ENCODE assay signal across 18 cellular contexts in the genomic region with DNA sequence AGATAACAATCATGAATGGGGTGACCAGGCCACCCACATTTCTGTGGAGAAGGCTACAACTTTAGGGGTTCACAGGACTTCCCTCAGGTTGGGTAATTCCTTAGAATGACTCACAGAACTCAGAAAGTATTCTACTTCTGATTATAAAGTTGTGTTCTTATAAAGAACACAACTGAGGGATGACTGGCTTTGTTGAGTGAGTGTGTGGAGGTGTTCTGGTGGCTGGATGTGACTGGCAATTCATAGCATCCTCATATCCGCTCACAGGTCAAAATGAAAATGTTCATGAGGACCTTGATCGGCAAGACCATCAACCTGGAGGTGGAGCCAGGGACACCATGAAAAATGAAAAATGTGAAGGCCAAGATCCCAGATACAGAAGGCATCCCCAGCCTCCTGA.
DNase-seq lines count a peak whose midpoint lies in the region; ATAC-seq, FAIRE-seq and TF ChIP-seq lines count a peak whose summit lies in the region.
"Had no signal": no experiment of that assay in that cellular context is flagged by ENCODE, and none has a peak within 500 bp of the region (broad histone marks: within the 10 kb centered on the region; RNA-seq: fewer than 3 reads in every experiment).

No MANE protein-coding gene starts in this region.

- H3K27me3 ChIP-seq in GM12878 (replicated peaks in 1 of 2; ENCODE audit: control insufficient read depth in 2 of 2, insufficient read depth in 2 of 2, low read length in 1 of 2) (no peaks in the 10 kb centered on the region), Peyer's patch (no peaks in the 10 kb centered on the region)

- in situ Hi-C loops in GM12878 (cut with MboI) = no loop called here

- no peak overlapping the region for H3K9ac ChIP-seq in GM12878 (ENCODE audit: control insufficient read depth, insufficient read depth, low read length)

- H3K4me3 ChIP-seq in GM12878 (no peak overlapping the region), Peyer's patch (no peak overlapping the region)
- H3K4me3 ChIP-seq: HAP-1 had no signal

- no peaks in the 10 kb centered on the region for H3K36me3 Mint-ChIP-seq in activated T-cell treated with anti-CD3 and anti-CD28 coated beads, Interleukin-2, amount 50 U/mL, for 24 hours (ENCODE audit: low read depth)
- H3K36me3 Mint-ChIP-seq: CD14-positive monocyte had no signal

- peaks cover 8% of the 10 kb centered on the region for H3K4me1 Mint-ChIP-seq in activated T-cell treated with anti-CD3 and anti-CD28 coated beads, Interleukin-2, amount 50 U/mL, for 24 hours (ENCODE audit: low read depth)

- H2AFZ ChIP-seq in GM12878 (ENCODE audit: control insufficient read depth, low read depth, low read length) = no peak overlapping the region

- intact Hi-C loops in GM12878 (cut with micrococcal nuclease; ENCODE audit: unreplicated experiment) = no loop called here

- H3K27me3 Mint-ChIP-seq in activated T-cell treated with anti-CD3 and anti-CD28 coated beads, Interleukin-2, amount 50 U/mL, for 24 hours = no peaks in the 10 kb centered on the region

- DNase-seq in activated CD4-positive, CD25-positive, alpha-beta regulatory T cell treated with anti-CD3 and anti-CD28 coated beads, Interleukin-2, amount 50 U/mL, for 72 hours = no peak
- DNase-seq in activated T-cell treated with anti-CD3 and anti-CD28 coated beads, Interleukin-2, amount 50 U/mL, for 24 hours = no peak
- no peak for DNase-seq in activated T-cell treated with anti-CD3 and anti-CD28 coated beads, Interleukin-2, amount 50 U/mL, for 1 hour
- DNase-seq in GM12892 (ENCODE audit: insufficient read length) (no peak), GM12878 (ENCODE audit: low read depth, low spot score) (no peak), Peyer's patch (no peak)
- DNase-seq: CD8-positive, alpha-beta T cell; COR-L47; DMS153; DMS79 treated with DMSO at 0.1 percent for 48 hours; EL had no signal

- no peak overlapping the region for H3K4me2 ChIP-seq in GM12878 (ENCODE audit: control insufficient read depth, insufficient read depth)

- POLR2A ChIA-PET in GM12878 (lab: Charles Lee) = no interaction called here

- TF ChIP-seq EP300 in GM12878 (IDR thresholded peaks at IDR 0.05; ENCODE audit: borderline replicate concordance in 1 of 2, control insufficient read depth in 1 of 2, low read depth in 2 of 2, low read length in 2 of 2) = no peak

- peaks cover 3% of the 10 kb centered on the region; the same call in 1 of the 2 replicates for H3K4me1 ChIP-seq in GM12878 (ENCODE audit: control insufficient read depth, insufficient read depth, low read length)
- no peaks in the 10 kb centered on the region for H3K4me1 ChIP-seq in Peyer's patch
- H3K4me1 ChIP-seq: HAP-1 had no signal

- H3K27ac ChIP-seq in GM12878 (ENCODE audit: control insufficient read depth, insufficient read depth) (no peak overlapping the region), Peyer's patch (no peak overlapping the region)
- H3K27ac ChIP-seq: 22Rv1 had no signal

- H3K27ac Mint-ChIP-seq in activated T-cell treated with anti-CD3 and anti-CD28 coated beads, Interleukin-2, amount 50 U/mL, for 24 hours = peak overlapping the region; percentile 71
- H3K27ac Mint-ChIP-seq: CD14-positive monocyte; CD8-positive, alpha-beta T cell had no signal

- no peaks in the 10 kb centered on the region for H4K20me1 ChIP-seq in GM12878 (ENCODE audit: control insufficient read depth, insufficient read depth)

- BruUV-seq in GM12878 (replicated peaks; lab: Mats Ljungman, UMichigan) = no TSS peak

- no peak for TF ChIP-seq RAD21 in GM12878 (IDR thresholded peaks at IDR 0.05; ENCODE audit: insufficient read depth, low read depth, low read length)

- no peak for TF ChIP-seq POLR2A in GM12892 (IDR thresholded peaks at IDR 0.05; ENCODE audit: low read depth, low read length)
- TF ChIP-seq POLR2A in GM12878 (IDR thresholded peaks at IDR 0.05; ENCODE audit: low read depth, low read length) = no peak
- TF ChIP-seq POLR2A in Peyer's patch (IDR thresholded peaks at IDR 0.05) = no peak

- FAIRE-seq in GM12892 (lab: Jason Lieb, UNC) (peak; percentile 33), GM12878 (lab: Jason Lieb, UNC) (no peak)
- FAIRE-seq: D721Med, G401.6, H1 had no signal

- 46% methylated on average over 2 of the region's 2 CpGs for WGBS in GM12878 (ENCODE audit: insufficient coverage, insufficient replicate concordance, low lambda C conversion rate, missing lambda C conversion rate)

- RAD21 ChIA-PET in GM12878 (lab: Charles Lee; ENCODE audit: unreplicated experiment) = no interaction called here

- SMC1A ChIA-PET in GM12878 (lab: Charles Lee; ENCODE audit: uncharacterized antibody, unreplicated experiment) = no interaction called here

- H3K36me3 ChIP-seq in GM12878 (ENCODE audit: control insufficient read depth in 2 of 2, insufficient read depth in 2 of 2, low read length in 1 of 2) = 0 out of 4 replicates have a peak, but pooled peaks cover 0 to 1% of the 10 kb centered on the region in 2 experiments
- H3K36me3 ChIP-seq in Peyer's patch = no peaks in the 10 kb centered on the region
- H3K36me3 ChIP-seq: HAP-1 had no signal

- no peaks in the 10 kb centered on the region for H3K79me2 ChIP-seq in GM12878 (ENCODE audit: control insufficient read depth, insufficient read depth, low read length)

- H3K9me3 Mint-ChIP-seq in activated T-cell treated with anti-CD3 and anti-CD28 coated beads, Interleukin-2, amount 50 U/mL, for 24 hours = peaks cover 21% of the 10 kb centered on the region

- no peak for TF ChIP-seq CTCF in GM12878 (IDR thresholded peaks at IDR 0.05 in 2 of 3, conservative IDR thresholded peaks at IDR 0.05 in 1 of 3; ENCODE audit: control insufficient read depth in 2 of 3, extremely low read depth in 1 of 3, insufficient read depth in 1 of 3, low read depth in 3 of 3, low read length in 3 of 3)
- TF ChIP-seq CTCF in Peyer's patch (IDR thresholded peaks at IDR 0.05) = no peak

- peak; percentile 21 to 65 for ATAC-seq in activated CD4-positive, CD25-positive, alpha-beta regulatory T cell treated with anti-CD3 and anti-CD28 coated beads, Interleukin-2, amount 50 U/mL, for 24 hours
- no peak for ATAC-seq in GM12878
- ATAC-seq: CD8-positive, alpha-beta T cell had no signal

- CTCF ChIA-PET in GM12878 (lab: Yijun Ruan, JAX) = no interaction called here

- H3K9me3 ChIP-seq in GM12878 (replicated peaks; ENCODE audit: control insufficient read depth, insufficient read depth, low read length) (peaks cover 10% of the 10 kb centered on the region; the same call in 2 of the 3 replicates), Peyer's patch (peaks cover 0 to 4% (median 0%) of the 10 kb centered on the region in 4 donors)
- H3K9me3 ChIP-seq: HAP-1 had no signal

- H3K4me3 Mint-ChIP-seq in activated T-cell treated with anti-CD3 and anti-CD28 coated beads, Interleukin-2, amount 50 U/mL, for 24 hours = no peak overlapping the region
- H3K4me3 Mint-ChIP-seq: CD14-positive monocyte; CD8-positive, alpha-beta T cell had no signal

TF ChIP-seq in GM12878, 131 proteins besides CTCF, POLR2A, EP300 and RAD21:
- no peak for TF ChIP-seq RFX5 (IDR thresholded peaks at IDR 0.05; ENCODE audit: low read depth, low read length)
- TF ChIP-seq JUNB (IDR thresholded peaks at IDR 0.05) = 0 out of 2 replicates have a peak, but pooled peaks have one; percentile 14
